10 cellular contexts compared by ENCODE assay signal in the genomic region with DNA sequence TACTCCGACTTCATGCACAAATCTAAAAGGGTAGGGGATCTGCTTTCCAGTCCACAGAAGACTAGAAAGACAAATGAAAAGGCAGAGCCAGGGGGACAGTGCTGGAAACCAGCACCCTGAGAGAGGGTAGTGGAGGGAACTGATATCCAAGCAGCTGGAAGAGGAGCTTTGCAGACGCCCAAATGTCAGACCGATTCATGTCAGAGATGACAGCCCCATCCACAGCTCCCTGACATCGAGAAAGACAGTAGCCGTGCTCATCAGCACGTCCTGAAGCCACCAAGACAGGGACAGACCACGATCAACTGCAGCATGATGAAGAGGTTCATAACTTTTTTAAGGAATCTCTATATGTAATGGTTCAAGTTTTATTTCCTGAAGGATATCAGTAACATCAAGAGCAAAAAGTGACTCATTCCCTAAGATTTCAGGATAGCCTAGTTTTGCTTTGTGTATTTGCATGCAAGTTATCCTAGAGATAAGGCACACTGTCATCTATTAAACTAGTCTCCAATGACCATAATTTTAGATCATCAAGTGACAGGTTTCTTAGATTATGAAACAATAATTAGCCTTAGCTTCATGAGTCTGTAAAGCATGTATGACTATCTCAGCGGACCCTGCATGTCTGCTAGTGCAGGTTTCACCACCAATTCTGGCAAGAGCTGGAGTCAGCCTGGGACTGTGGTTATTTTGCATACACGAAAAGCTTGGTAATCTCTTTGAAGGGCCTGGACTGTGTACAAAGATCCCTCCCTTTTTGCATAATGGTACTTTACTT. TPM values are rescaled to one million over a fixed set of nuclear protein-coding genes. Genes with fewer than 3 reads are reported as not detected.
A peak's percentile ranks its signal among the peaks of the same experiment; 100 is the strongest.
DNase-seq lines count a peak whose midpoint lies in the region; ATAC-seq and TF ChIP-seq lines count a peak whose summit lies in the region.
"Had no signal": no experiment of that assay in that cellular context is flagged by ENCODE, and none has a peak within 500 bp of the region (broad histone marks: within the 10 kb centered on the region; RNA-seq: fewer than 3 reads in every experiment).

No MANE protein-coding gene starts in this region.

- H3K9me3 Mint-ChIP-seq in CD4-positive, alpha-beta memory T cell = peaks cover 0 to 2% (median 0%) of the 10 kb centered on the region in 8 donors

- no peak overlapping the region for H3K27ac ChIP-seq in CD4-positive, alpha-beta memory T cell (ENCODE audit: low read depth, low read length)
- no peak overlapping the region for H3K27ac ChIP-seq in spleen
- H3K27ac ChIP-seq: left ventricle myocardium inferior had no signal

- peak overlapping the region in 1 of 8 donors; percentile 40 for H3K4me3 Mint-ChIP-seq in CD4-positive, alpha-beta memory T cell

- no peak for TF ChIP-seq POLR2A in spleen (IDR thresholded peaks at IDR 0.05)

- DNase-seq in NOMO-1 (lab: John Stamatoyannopoulos, UW; ENCODE audit: unreplicated experiment in 2 of 2) (peak; percentile 41 to 63), choroid plexus epithelial cell (ENCODE audit: low read depth) (peak; percentile 74), retina (peak; percentile 50), DMS79 (lab: John Stamatoyannopoulos, UW) (no peak), T-helper 1 cell (no peak), spleen (no peak)
- no peak for DNase-seq in CD4-positive, alpha-beta memory T cell
- DNase-seq: left ventricle myocardium inferior, substantia nigra had no signal

- H3K4me1 ChIP-seq in CD4-positive, alpha-beta memory T cell (ENCODE audit: insufficient read depth, low read length) = peaks cover 14% of the 10 kb centered on the region
- peaks cover 0 to 17% (median 6%) of the 10 kb centered on the region in 6 donors for H3K4me1 ChIP-seq in spleen
- H3K4me1 ChIP-seq: left ventricle myocardium inferior had no signal

- no peaks in the 10 kb centered on the region for H3K36me3 ChIP-seq in CD4-positive, alpha-beta memory T cell (ENCODE audit: insufficient read depth, low read length)
- H3K36me3 ChIP-seq in spleen = no peaks in the 10 kb centered on the region
- H3K36me3 ChIP-seq: left ventricle myocardium inferior had no signal

- WGBS in spleen, 5 donors = 83 to 91% (median 85%) methylated on average over 9 of the region's 9 CpGs

- intact Hi-C loops in CD4-positive, alpha-beta memory T cell (cut with micrococcal nuclease) = no loop called here
- intact Hi-C loops in spleen (cut with DNase I; ENCODE audit: low total_unique reads) = no loop called here

- no peaks in the 10 kb centered on the region for H3K27me3 Mint-ChIP-seq in CD4-positive, alpha-beta memory T cell

- H3K36me3 Mint-ChIP-seq in CD4-positive, alpha-beta memory T cell = no peaks in the 10 kb centered on the region

- no peaks in the 10 kb centered on the region for H3K9me3 ChIP-seq in CD4-positive, alpha-beta memory T cell (ENCODE audit: control insufficient read depth in 1 of 2, low read length in 2 of 2)
- no peaks in the 10 kb centered on the region for H3K9me3 ChIP-seq in spleen
- H3K9me3 ChIP-seq: left ventricle myocardium inferior had no signal

- H3K4me3 ChIP-seq in choroid plexus epithelial cell (ENCODE audit: low read depth, low read length) = no peak overlapping the region
- no peak overlapping the region for H3K4me3 ChIP-seq in CD4-positive, alpha-beta memory T cell (ENCODE audit: low read length in 2 of 2)
- H3K4me3 ChIP-seq in spleen = no peak overlapping the region
- H3K4me3 ChIP-seq: left ventricle myocardium inferior had no signal

- POLR2A ChIA-PET in CD4-positive, alpha-beta memory T cell (lab: Charles Lee; ENCODE audit: partially characterized antibody) = interaction anchor here (1.4 kb wide), 1 partner anchor 12 kb away, joined by 3 read pairs; no protein-coding TSS in a partner anchor

- H3K27ac Mint-ChIP-seq in CD4-positive, alpha-beta memory T cell = no peak overlapping the region

- peaks cover 14 to 27% (median 21%) of the 10 kb centered on the region in 4 donors for H3K4me1 Mint-ChIP-seq in CD4-positive, alpha-beta memory T cell

- CTCF ChIA-PET in CD4-positive, alpha-beta memory T cell (lab: Charles Lee; ENCODE audit: partially characterized antibody) = interaction anchor here (1.0 to 1.2 kb wide), 2 partner anchors 34 to 94 kb away, joined by 3 read pairs; no protein-coding TSS in a partner anchor

- H3K27me3 ChIP-seq in CD4-positive, alpha-beta memory T cell (ENCODE audit: insufficient read depth, low read length) = no peaks in the 10 kb centered on the region
- no peaks in the 10 kb centered on the region for H3K27me3 ChIP-seq in spleen (replicated peaks in 1 of 7)

- ATAC-seq in GM18867 (IDR thresholded peaks at IDR 0.05; ENCODE audit: unreplicated experiment) = peak; percentile 36

- TF ChIP-seq CTCF in choroid plexus epithelial cell (conservative IDR thresholded peaks at IDR 0.05; ENCODE audit: low read depth, low read length) (no peak), spleen (IDR thresholded peaks at IDR 0.05 in 8 of 11, conservative IDR thresholded peaks at IDR 0.05 in 3 of 11) (no peak)

RNA-seq across cellular contexts. Expression of gene PRDM1, which starts 43.0 kb away (rescaled TPM):
- total RNA-seq in CD4-positive, alpha-beta memory T cell = 10 to 100 TPM; 33.4 to 34.0 TPM
- 10 to 100 TPM; 45.4 to 97.0 TPM for polyA plus RNA-seq in CD4-positive, alpha-beta memory T cell
- total RNA-seq in spleen = 10 to 100 TPM; 35.7 to 63.7 (median 45.4) TPM
- 1 to 10 TPM; 2.2 to 3.7 (median 2.5) TPM for polyA plus RNA-seq in spleen

Comparison
In these comparisons a context has a peak if more than half of its experiments do, and no peak if none do; other contexts are left out.
1. DNase-seq: peak in NOMO-1 (2 of 2), choroid plexus epithelial cell (single experiment) and retina (single experiment); none in CD4-positive, alpha-beta memory T cell (0 of 5), DMS79 (single experiment), T-helper 1 cell (0 of 5) and spleen (single experiment).